17 cellular contexts compared by ENCODE assay signal in genomic region chr4:8345946-8346814, GRCh38.
DNase-seq lines count a peak whose midpoint lies in the region; ATAC-seq, FAIRE-seq and TF ChIP-seq lines count a peak whose summit lies in the region.
"Had no signal": no experiment of that assay in that cellular context is flagged by ENCODE, and none has a peak within 500 bp of the region (broad histone marks: within the 10 kb centered on the region; RNA-seq: fewer than 3 reads in every experiment).

No MANE protein-coding gene starts in this region.

- no peaks in the 10 kb centered on the region for H3K9me3 ChIP-seq in right cardiac atrium (ENCODE audit: control insufficient read depth, low read length)
- no peaks in the 10 kb centered on the region for H3K9me3 ChIP-seq in ovary
- H3K9me3 ChIP-seq: HAP-1, Peyer's patch had no signal

- TF ChIP-seq EP300 in ovary (IDR thresholded peaks at IDR 0.05) = no peak

- no peak for TF ChIP-seq CTCF in ovary (IDR thresholded peaks at IDR 0.05)

- no peak for ATAC-seq in right cardiac atrium
- ATAC-seq in left cardiac atrium = no peak

- intact Hi-C loops in right cardiac atrium (cut with DNase I) (loop anchor here in 1 of 4 donors (10.0 kb wide), 1 partner anchor 49 kb away; no protein-coding TSS in a partner anchor), left cardiac atrium (cut with DNase I) (no loop called here), ovary (cut with DNase I) (loop anchor here in 1 of 4 donors (10.0 kb wide), 1 partner anchor 71 kb away; no protein-coding TSS in a partner anchor)

- FAIRE-seq in HTR-8/SVneo (lab: Jason Lieb, UNC) = no peak

- WGBS in right cardiac atrium = 88% methylated on average over 39 of the region's 39 CpGs
- WGBS in ovary, 3 donors = 85 to 87% (median 87%) methylated on average over 39 of the region's 39 CpGs

- no peak overlapping the region for H3K4me3 ChIP-seq in right cardiac atrium (ENCODE audit: low read length)
- no peak overlapping the region for H3K4me3 ChIP-seq in ovary
- H3K4me3 ChIP-seq: HAP-1, Peyer's patch had no signal

- DNase-seq in right cardiac atrium (peak in 2 of 3 donors; percentile 43 to 55), left cardiac atrium (no peak), islet precursor cell (peak; percentile 30), ovary (peak in 1 of 5 donors; percentile 50), HTR-8/SVneo (ENCODE audit: insufficient read length, low spot score) (no peak), cortex of kidney (lab: John Stamatoyannopoulos, UW) (no peak), foreskin melanocyte (no peak)
- DNase-seq: Calu3, DMS79, Kasumi-1, MM.1S, NCI-H1092 treated with DMSO at 0.1 percent for 48 hours, NCI-H2081 treated with DMSO at 0.1 percent for 48 hours, NCI-H510A, SHP77 treated with DMSO at 0.1 percent for 48 hours had no signal

- TF ChIP-seq POLR2A in ovary (IDR thresholded peaks at IDR 0.05) = no peak

- H3K4me1 ChIP-seq in right cardiac atrium (ENCODE audit: control insufficient read depth, insufficient read depth, low read length) = peaks cover 6% of the 10 kb centered on the region
- H3K4me1 ChIP-seq in ovary (ENCODE audit: insufficient read depth) = peaks cover 33% of the 10 kb centered on the region
- H3K4me1 ChIP-seq: HAP-1, Peyer's patch had no signal

- H3K36me3 ChIP-seq in ovary = no peaks in the 10 kb centered on the region
- H3K36me3 ChIP-seq: HAP-1, Peyer's patch had no signal

- no peaks in the 10 kb centered on the region for H3K27me3 ChIP-seq in right cardiac atrium (ENCODE audit: control insufficient read depth, insufficient read depth)
- H3K27me3 ChIP-seq in ovary = no peaks in the 10 kb centered on the region
- H3K27me3 ChIP-seq: Peyer's patch had no signal

- H3K27ac ChIP-seq in right cardiac atrium (ENCODE audit: low read length) = no peak overlapping the region
- peak overlapping the region; percentile 52 to 65 for H3K27ac ChIP-seq in ovary
- H3K27ac ChIP-seq: Peyer's patch had no signal

Comparison
In these comparisons a context has a peak if more than half of its experiments do, and no peak if none do; other contexts are left out.
1. DNase-seq: peak in right cardiac atrium (2 of 3) and islet precursor cell (single experiment); none in left cardiac atrium (single experiment), HTR-8/SVneo (single experiment), cortex of kidney (single experiment) and foreskin melanocyte (single experiment).